ENCODE assay signal across 1 cellular context in genomic region chr18:9136315-9137141, GRCh38.
A peak's percentile ranks its signal among the peaks of the same experiment; 100 is the strongest.
TF ChIP-seq lines count a peak whose summit lies in the region.

TSS of gene ANKRD12 (plus strand) at chr18:9136781. CDS start at chr18:9182433, 45,652 bp downstream.

TF ChIP-seq in K562, 482 proteins besides CTCF, POLR2A, EP300 and RAD21 (continued from another document and continues in another):
- TF ChIP-seq MLX (CRISPR knock-in tag; conservative IDR thresholded peaks at IDR 0.05): no peak; a peak in 2 of 4 replicates
- TF ChIP-seq ADNP (tag; IDR thresholded peaks at IDR 0.05): no peak
- 0 out of 2 replicates have a peak, but pooled peaks have one; percentile 34 for TF ChIP-seq ZSCAN32 (CRISPR knock-in tag; IDR thresholded peaks at IDR 0.05)
- TF ChIP-seq POLR2AphosphoS5 (IDR thresholded peaks at IDR 0.05; ENCODE audit: control insufficient read depth, insufficient read depth, low read depth, low read length): peak; percentile 14
- no peak for TF ChIP-seq ELK3 (CRISPR knock-in tag; IDR thresholded peaks at IDR 0.05)
- TF ChIP-seq GATA2 (CRISPR knock-in tag; IDR thresholded peaks at IDR 0.05): no peak
- TF ChIP-seq ZNF133 (CRISPR knock-in tag; IDR thresholded peaks at IDR 0.05): no peak
- peak; percentile 93 for TF ChIP-seq TCF7L2 (IDR thresholded peaks at IDR 0.05; ENCODE audit: low read depth, low read length)
- peak; percentile 97 for TF ChIP-seq MTA3 (IDR thresholded peaks at IDR 0.05; ENCODE audit: borderline replicate concordance)
- TF ChIP-seq SRSF7 (optimal IDR thresholded peaks at IDR 0.05; ENCODE audit: low read depth, low read length): no peak
- no peak for TF ChIP-seq ZNF407 (IDR thresholded peaks at IDR 0.05; ENCODE audit: low read depth)
- no peak for TF ChIP-seq CBX3 (IDR thresholded peaks at IDR 0.05; ENCODE audit: borderline replicate concordance in 1 of 2, low read length in 2 of 2)
- TF ChIP-seq POLR2H (tag; IDR thresholded peaks at IDR 0.05; ENCODE audit: low read depth): peak; percentile 28
- TF ChIP-seq ZNF274 (IDR thresholded peaks at IDR 0.05; ENCODE audit: borderline replicate concordance, low read depth, low read length): no peak
- no peak for TF ChIP-seq TBL1XR1 (IDR thresholded peaks at IDR 0.05; ENCODE audit: low read length in 2 of 2)
- TF ChIP-seq HINFP (tag; conservative IDR thresholded peaks at IDR 0.05; ENCODE audit: low read depth): 0 out of 2 replicates have a peak, but pooled peaks have one; percentile 24
- TF ChIP-seq RCOR1 (IDR thresholded peaks at IDR 0.05; ENCODE audit: borderline replicate concordance in 1 of 2, low read depth in 2 of 2, low read length in 2 of 2): peak in 1 of 2 experiments; percentile 74; a peak in 1 of 4 replicates
- TF ChIP-seq BCL6 (CRISPR knock-in tag; IDR thresholded peaks at IDR 0.05): no peak
- TF ChIP-seq ELF4 (CRISPR knock-in tag; IDR thresholded peaks at IDR 0.05): no peak; the same call in 1 of the 2 replicates
- TF ChIP-seq RFX1 (IDR thresholded peaks at IDR 0.05): no peak
- TF ChIP-seq ZNF431 (CRISPR knock-in tag; IDR thresholded peaks at IDR 0.05): no peak
- TF ChIP-seq FOXM1 (IDR thresholded peaks at IDR 0.05; ENCODE audit: low read depth): no peak; the same call in 1 of the 2 replicates
- TF ChIP-seq FOXM1 (CRISPR knock-in tag; IDR thresholded peaks at IDR 0.05; ENCODE audit: low read depth): no peak
- TF ChIP-seq ZBTB8A (IDR thresholded peaks at IDR 0.05; ENCODE audit: partially characterized antibody): no peak
- TF ChIP-seq ILK (tag; IDR thresholded peaks at IDR 0.05; ENCODE audit: borderline replicate concordance, low read depth): no peak
- TF ChIP-seq HOXB6 (CRISPR knock-in tag; IDR thresholded peaks at IDR 0.05; ENCODE audit: borderline replicate concordance): no peak
- TF ChIP-seq TEAD4 (IDR thresholded peaks at IDR 0.05; ENCODE audit: low read length): peak; percentile 5
- no peak for TF ChIP-seq TEAD4 (CRISPR knock-in tag; IDR thresholded peaks at IDR 0.05; ENCODE audit: borderline replicate concordance)
- TF ChIP-seq MAFK (IDR thresholded peaks at IDR 0.05; ENCODE audit: low read length): no peak
- TF ChIP-seq NFXL1 (CRISPR knock-in tag; IDR thresholded peaks at IDR 0.05): no peak
- TF ChIP-seq ARID4B (CRISPR knock-in tag; IDR thresholded peaks at IDR 0.05): peak; percentile 82
- no peak for TF ChIP-seq JUNB (CRISPR knock-in tag; conservative IDR thresholded peaks at IDR 0.05)
- TF ChIP-seq HNRNPLL (IDR thresholded peaks at IDR 0.05; ENCODE audit: low read depth, low read length, poor library complexity, severe bottlenecking): no peak
- peak; percentile 60 for TF ChIP-seq ZFX (CRISPR knock-in tag; IDR thresholded peaks at IDR 0.05)
- no peak for TF ChIP-seq EWSR1 (IDR thresholded peaks at IDR 0.05; ENCODE audit: borderline replicate concordance, low read depth, partially characterized antibody)
- peak; percentile 80 for TF ChIP-seq GMEB1 (CRISPR knock-in tag; IDR thresholded peaks at IDR 0.05)
- no peak; a peak in 1 of 4 replicates for TF ChIP-seq NONO (IDR thresholded peaks at IDR 0.05; ENCODE audit: low read depth in 2 of 2, low read length in 1 of 2)
- no peak for TF ChIP-seq ZNF3 (CRISPR knock-in tag; IDR thresholded peaks at IDR 0.05)
- TF ChIP-seq ZNF830 (CRISPR knock-in tag; IDR thresholded peaks at IDR 0.05): 0 out of 2 replicates have a peak, but pooled peaks have one; percentile 70
- peak; percentile 85 for TF ChIP-seq LEF1 (IDR thresholded peaks at IDR 0.05)
- TF ChIP-seq POLR2B (IDR thresholded peaks at IDR 0.05; ENCODE audit: low read depth, partially characterized antibody): peak; percentile 49
- peak; percentile 84 for TF ChIP-seq L3MBTL2 (IDR thresholded peaks at IDR 0.05)
- TF ChIP-seq TCFL5 (CRISPR knock-in tag; conservative IDR thresholded peaks at IDR 0.05): no peak
- no peak for TF ChIP-seq SNAPC5 (CRISPR knock-in tag; IDR thresholded peaks at IDR 0.05)
- no peak; the same call in 1 of the 2 replicates for TF ChIP-seq ZBED1 (IDR thresholded peaks at IDR 0.05)
- TF ChIP-seq FOSL1 (tag; conservative IDR thresholded peaks at IDR 0.05): peak; percentile 43; the same call in 1 of the 2 replicates
- TF ChIP-seq SAFB (IDR thresholded peaks at IDR 0.05; ENCODE audit: borderline replicate concordance, low read depth, low read length): peak; percentile 99
- TF ChIP-seq SETDB1 (IDR thresholded peaks at IDR 0.05; ENCODE audit: low read length): no peak
- peak in 1 of 2 experiments; percentile 49; a peak in 1 of 4 replicates for TF ChIP-seq SRF (CRISPR knock-in tag; IDR thresholded peaks at IDR 0.05)
- TF ChIP-seq ZNF121 (CRISPR knock-in tag; conservative IDR thresholded peaks at IDR 0.05): no peak
